10 cellular contexts compared by ENCODE assay signal in the genomic region with DNA sequence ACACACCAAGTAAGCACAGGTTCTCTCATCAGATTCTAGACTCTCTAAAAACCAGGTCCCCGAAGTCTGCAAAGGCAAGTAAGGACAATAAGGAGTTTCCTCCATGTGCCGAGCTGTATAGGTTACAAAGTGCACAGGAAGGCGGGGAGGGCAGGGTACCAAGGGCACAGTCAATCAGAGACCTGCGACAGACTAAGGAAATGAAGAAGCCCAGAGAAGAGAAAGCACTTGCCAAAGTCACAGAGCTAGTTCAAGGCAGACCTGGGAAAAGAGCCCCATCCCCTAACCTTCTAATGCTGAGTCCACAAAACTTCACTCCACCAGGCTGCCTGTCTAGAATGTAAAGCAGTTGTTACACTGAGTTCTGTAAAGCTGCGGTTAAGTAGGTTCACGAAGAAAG. TPM values are rescaled to one million over a fixed set of nuclear protein-coding genes. Genes with fewer than 3 reads are reported as not detected.
DNase-seq lines count a peak whose midpoint lies in the region; ATAC-seq and TF ChIP-seq lines count a peak whose summit lies in the region.
"Had no signal": no experiment of that assay in that cellular context is flagged by ENCODE, and none has a peak within 500 bp of the region (broad histone marks: within the 10 kb centered on the region; RNA-seq: fewer than 3 reads in every experiment).

No MANE protein-coding gene starts in this region.

- no peaks in the 10 kb centered on the region for H3K9me3 ChIP-seq in CD8-positive, alpha-beta memory T cell (ENCODE audit: low read length)
- H3K9me3 ChIP-seq in OCI-LY1 (ENCODE audit: low read length) (no peaks in the 10 kb centered on the region), endocrine pancreas (ENCODE audit: control insufficient read depth, low read length) (no peaks in the 10 kb centered on the region), osteoblast (ENCODE audit: low read depth, low read length) (no peaks in the 10 kb centered on the region)

- POLR2A ChIA-PET in CD8-positive, alpha-beta memory T cell (lab: Charles Lee), result no interaction called here

- no peaks in the 10 kb centered on the region for H3K27me3 Mint-ChIP-seq in CD8-positive, alpha-beta memory T cell

- TF ChIP-seq CTCF in OCI-LY1 (IDR thresholded peaks at IDR 0.05; ENCODE audit: low read length), result no peak
- no peak for TF ChIP-seq CTCF in osteoblast (IDR thresholded peaks at IDR 0.05; ENCODE audit: extremely low read depth, low read depth, low read length)

- peaks cover 41% of the 10 kb centered on the region for H3K36me3 ChIP-seq in CD8-positive, alpha-beta memory T cell (ENCODE audit: insufficient read depth, low read length)
- H3K36me3 ChIP-seq in OCI-LY1 (ENCODE audit: insufficient read depth, low read length) (peaks cover 44% of the 10 kb centered on the region), endocrine pancreas (ENCODE audit: control insufficient read depth, insufficient read depth, low read length) (peaks cover 6% of the 10 kb centered on the region), osteoblast (ENCODE audit: insufficient read depth, low read length) (peaks cover 45% of the 10 kb centered on the region)

- H3K36me3 Mint-ChIP-seq in CD8-positive, alpha-beta memory T cell, result peaks cover 0 to 46% (median 8%) of the 10 kb centered on the region in 3 donors

- no peaks in the 10 kb centered on the region for H3F3A ChIP-seq in OCI-LY1 (ENCODE audit: insufficient read depth, low read length)

- H3K27ac Mint-ChIP-seq in CD8-positive, alpha-beta memory T cell, result peak overlapping the region; percentile 61 to 93 (median 75)

- no peak overlapping the region for H3K27ac ChIP-seq in CD8-positive, alpha-beta memory T cell (ENCODE audit: low read depth, low read length)
- H3K27ac ChIP-seq in OCI-LY1 (ENCODE audit: low read depth, low read length, poor library complexity, severe bottlenecking) (no peak overlapping the region), osteoblast (ENCODE audit: low read depth, low read length) (peak overlapping the region; percentile 50)

- peaks cover 17% of the 10 kb centered on the region for H3K79me2 ChIP-seq in OCI-LY1 (ENCODE audit: insufficient read depth, low read length)
- H3K79me2 ChIP-seq in osteoblast (ENCODE audit: insufficient read depth, low read length), result peaks cover 63% of the 10 kb centered on the region

- ATAC-seq in HG03175 (IDR thresholded peaks at IDR 0.05; ENCODE audit: unreplicated experiment), result no peak

- CTCF ChIA-PET in CD8-positive, alpha-beta memory T cell (lab: Charles Lee), result interaction anchor here (0.8 kb wide), 1 partner anchor 32 kb away, joined by 3 read pairs; no protein-coding TSS in a partner anchor

- H4K20me1 ChIP-seq in OCI-LY1 (ENCODE audit: insufficient read depth, low read length) (no peaks in the 10 kb centered on the region), osteoblast (ENCODE audit: insufficient read depth, low read length) (peaks cover 49% of the 10 kb centered on the region)

- peaks cover 23% of the 10 kb centered on the region for H3K4me1 ChIP-seq in CD8-positive, alpha-beta memory T cell (ENCODE audit: insufficient read depth, low read length)
- H3K4me1 ChIP-seq in OCI-LY1 (ENCODE audit: insufficient read depth, low read length, severe bottlenecking) (peaks cover 15% of the 10 kb centered on the region), endocrine pancreas (ENCODE audit: control insufficient read depth, insufficient read depth, low read length) (peaks cover 10% of the 10 kb centered on the region), osteoblast (ENCODE audit: insufficient read depth, low read length) (peaks cover 10% of the 10 kb centered on the region)

- no peak overlapping the region for H3K4me3 ChIP-seq in CD8-positive, alpha-beta memory T cell (ENCODE audit: low read length)
- H3K4me3 ChIP-seq in OCI-LY1 (ENCODE audit: low read depth, low read length, poor library complexity, severe bottlenecking) (peak overlapping the region; percentile 25), endocrine pancreas (ENCODE audit: control insufficient read depth, insufficient read depth, low read length) (peak overlapping the region; percentile 49), osteoblast (ENCODE audit: insufficient read depth, low read length) (peak overlapping the region; percentile 91)

- H3K27me3 ChIP-seq in CD8-positive, alpha-beta memory T cell (ENCODE audit: insufficient read depth, low read length, poor library complexity, severe bottlenecking), result no peaks in the 10 kb centered on the region
- H3K27me3 ChIP-seq in OCI-LY1 (ENCODE audit: insufficient read depth, low read length), result no peaks in the 10 kb centered on the region
- no peaks in the 10 kb centered on the region for H3K27me3 ChIP-seq in endocrine pancreas (ENCODE audit: control insufficient read depth, insufficient read depth, low read length)
- peaks cover under 1% of the 10 kb centered on the region for H3K27me3 ChIP-seq in osteoblast (ENCODE audit: insufficient read depth, low read length)

- H2AFZ ChIP-seq in OCI-LY1 (ENCODE audit: low read length), result no peak overlapping the region
- no peak overlapping the region for H2AFZ ChIP-seq in osteoblast (ENCODE audit: low read length)

- DNase-seq in CD8-positive, alpha-beta memory T cell, result no peak
- no peak for DNase-seq in osteoblast (ENCODE audit: insufficient read length, low spot score, missing footprints)
- DNase-seq in NCI-H446 (lab: John Stamatoyannopoulos, UW), result no peak
- no peak for DNase-seq in medulla oblongata (ENCODE audit: extremely low spot score)
- DNase-seq in NCI-H2196 (lab: John Stamatoyannopoulos, UW; ENCODE audit: unreplicated experiment), result no peak
- DNase-seq: retina had no signal

- H3K9me3 Mint-ChIP-seq in CD8-positive, alpha-beta memory T cell, result no peaks in the 10 kb centered on the region

- H3K4me2 ChIP-seq in OCI-LY1 (ENCODE audit: low read length) (peak overlapping the region; percentile 37; the same call in 1 of the 2 replicates), osteoblast (ENCODE audit: insufficient read depth, low read length) (peak overlapping the region; percentile 97)

- peak overlapping the region; percentile 45 to 86 (median 81) for H3K4me3 Mint-ChIP-seq in CD8-positive, alpha-beta memory T cell

- H3K9me2 ChIP-seq in OCI-LY1 (ENCODE audit: low read depth, low read length), result no peaks in the 10 kb centered on the region

- peaks cover 24 to 43% (median 25%) of the 10 kb centered on the region in 3 donors for H3K4me1 Mint-ChIP-seq in CD8-positive, alpha-beta memory T cell

- H3K9ac ChIP-seq in OCI-LY1 (ENCODE audit: low read length), result no peak overlapping the region; the same call in 1 of the 2 replicates
- peak overlapping the region; percentile 50 for H3K9ac ChIP-seq in endocrine pancreas (ENCODE audit: control insufficient read depth, insufficient read depth, low read length)

RNA-seq across cellular contexts. Expression of a gene that starts 1.7 kb away (rescaled TPM):
- total RNA-seq in CD8-positive, alpha-beta memory T cell, result 100 to 1,000 TPM; 110 TPM
- 134 TPM for polyA plus RNA-seq in CD8-positive, alpha-beta memory T cell
- total RNA-seq in osteoblast, result 201 and 204 TPM in 2 replicates

RNA-seq across cellular contexts. Expression of a gene that starts 26.5 kb away (rescaled TPM):
- under 1 TPM in 1 of 2 experiments, not detected in 1; 0.69 TPM for total RNA-seq in CD8-positive, alpha-beta memory T cell
- polyA plus RNA-seq in CD8-positive, alpha-beta memory T cell, result 0.16 TPM
- under 0.01 TPM in 1 of 2 replicates, not detected in the other for total RNA-seq in osteoblast
- total RNA-seq: glomerular endothelial cell had no signal
